Comparison of ENCODE assay signal across 8 cellular contexts in genomic region chrX:110317079-110317819, GRCh38. TPM values are rescaled to one million over a fixed set of nuclear protein-coding genes. Genes with fewer than 3 reads are reported as not detected.
DNase-seq lines count a peak whose midpoint lies in the region; ATAC-seq and TF ChIP-seq lines count a peak whose summit lies in the region.

No MANE protein-coding gene starts in this region.

- peaks cover 45% of the 10 kb centered on the region for H3K4me1 ChIP-seq in iPS-18a (ENCODE audit: control insufficient read depth, low read depth, low read length)

- peaks cover 9% of the 10 kb centered on the region for H3K27me3 ChIP-seq in iPS-18a (ENCODE audit: control insufficient read depth, insufficient read depth, low read length)

- peak overlapping the region; percentile 70 for H3K9ac ChIP-seq in iPS-18a (ENCODE audit: low read length)

- ATAC-seq in HG02981 (IDR thresholded peaks at IDR 0.05; ENCODE audit: unreplicated experiment) (peak; percentile 14), SK-N-SH treated with all-trans-retinoic acid at 6 μM for 48 hours (peak; percentile 62)

- H3K27ac ChIP-seq in iPS-18a (ENCODE audit: low read length) = no peak overlapping the region
- H3K27ac ChIP-seq in skin epidermis = peak overlapping the region; percentile 63 to 94 (median 88)

- in situ Hi-C loops in astrocyte of the cerebellum (cut with HindIII; ENCODE audit: low sequenced_read_pairs) = no loop called here

- H3K36me3 ChIP-seq in iPS-18a (ENCODE audit: control insufficient read depth, low read depth, low read length) = no peaks in the 10 kb centered on the region

- no peaks in the 10 kb centered on the region for H3K9me3 ChIP-seq in iPS-18a (ENCODE audit: control insufficient read depth, low read depth, low read length)

- DNase-seq in NCI-H345 treated with DMSO at 0.1 percent for 48 hours (lab: John Stamatoyannopoulos, UW; ENCODE audit: unreplicated experiment) = peak; percentile 9
- no peak for DNase-seq in NCI-H345 (lab: John Stamatoyannopoulos, UW)
- no peak for DNase-seq in astrocyte of the cerebellum (ENCODE audit: low read depth)
- DNase-seq in ureter (ENCODE audit: low spot score) = no peak

- H3K4me3 ChIP-seq in astrocyte of the cerebellum (ENCODE audit: low read depth, low read length) = peak overlapping the region; percentile 73
- H3K4me3 ChIP-seq in iPS-18a (ENCODE audit: low read length) = peak overlapping the region; percentile 90
- H3K4me3 ChIP-seq in skin epidermis = peak overlapping the region; percentile 56 to 85 (median 67)

- no peak for TF ChIP-seq CTCF in astrocyte of the cerebellum (IDR thresholded peaks at IDR 0.05; ENCODE audit: low read depth, low read length, missing control alignments)

TF ChIP-seq in SK-N-SH treated with all-trans-retinoic acid at 6 μM for 48 hours, 23 proteins besides CTCF, POLR2A, EP300 and RAD21:
- TF ChIP-seq ZFP3 (CRISPR knock-in tag; IDR thresholded peaks at IDR 0.05) (no peak), PPARA (CRISPR knock-in tag; IDR thresholded peaks at IDR 0.05; ENCODE audit: borderline replicate concordance) (no peak), ZC3H10 (CRISPR knock-in tag; IDR thresholded peaks at IDR 0.05) (no peak), SNAI2 (CRISPR knock-in tag; IDR thresholded peaks at IDR 0.05) (no peak), CSRNP3 (CRISPR knock-in tag; IDR thresholded peaks at IDR 0.05) (no peak), ESRRG (CRISPR knock-in tag; IDR thresholded peaks at IDR 0.05) (no peak), ZNF70 (CRISPR knock-in tag; IDR thresholded peaks at IDR 0.05) (no peak), RARB (CRISPR knock-in tag; IDR thresholded peaks at IDR 0.05) (no peak)

RNA-seq across cellular contexts. Expression of gene AMMECR1, which starts 0.6 kb away (rescaled TPM):
- total RNA-seq in ureter = 12.2 TPM

RNA-seq across cellular contexts. Expression of gene RTL9, which starts 41.4 kb away (rescaled TPM):
- not detected for total RNA-seq in ureter
